1 cellular context compared by ENCODE assay signal in the genomic region with DNA sequence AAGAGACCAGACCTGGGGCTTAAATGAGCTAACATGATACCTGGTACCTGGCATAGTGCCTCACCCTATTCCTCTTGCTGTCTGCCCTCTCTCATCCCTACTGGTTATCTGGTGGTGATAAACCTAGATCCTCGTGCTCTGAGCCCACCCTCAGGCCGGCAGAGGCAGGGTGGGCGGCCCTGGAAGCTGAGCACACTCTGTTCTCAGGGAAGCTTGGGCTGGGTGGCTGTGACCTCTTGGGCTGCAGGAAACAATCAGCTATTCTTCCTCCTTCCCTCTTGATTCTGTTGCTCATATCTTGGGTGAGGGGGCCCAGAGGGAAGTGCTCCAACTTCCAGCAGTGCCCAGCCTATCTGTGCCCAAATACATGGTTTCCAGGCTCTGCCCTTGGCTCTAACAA.
TF ChIP-seq lines count a peak whose summit lies in the region.

No MANE protein-coding gene starts in this region.

TF ChIP-seq in K562, 482 proteins besides CTCF, POLR2A, EP300 and RAD21:
- TF ChIP-seq, protein P1, sequence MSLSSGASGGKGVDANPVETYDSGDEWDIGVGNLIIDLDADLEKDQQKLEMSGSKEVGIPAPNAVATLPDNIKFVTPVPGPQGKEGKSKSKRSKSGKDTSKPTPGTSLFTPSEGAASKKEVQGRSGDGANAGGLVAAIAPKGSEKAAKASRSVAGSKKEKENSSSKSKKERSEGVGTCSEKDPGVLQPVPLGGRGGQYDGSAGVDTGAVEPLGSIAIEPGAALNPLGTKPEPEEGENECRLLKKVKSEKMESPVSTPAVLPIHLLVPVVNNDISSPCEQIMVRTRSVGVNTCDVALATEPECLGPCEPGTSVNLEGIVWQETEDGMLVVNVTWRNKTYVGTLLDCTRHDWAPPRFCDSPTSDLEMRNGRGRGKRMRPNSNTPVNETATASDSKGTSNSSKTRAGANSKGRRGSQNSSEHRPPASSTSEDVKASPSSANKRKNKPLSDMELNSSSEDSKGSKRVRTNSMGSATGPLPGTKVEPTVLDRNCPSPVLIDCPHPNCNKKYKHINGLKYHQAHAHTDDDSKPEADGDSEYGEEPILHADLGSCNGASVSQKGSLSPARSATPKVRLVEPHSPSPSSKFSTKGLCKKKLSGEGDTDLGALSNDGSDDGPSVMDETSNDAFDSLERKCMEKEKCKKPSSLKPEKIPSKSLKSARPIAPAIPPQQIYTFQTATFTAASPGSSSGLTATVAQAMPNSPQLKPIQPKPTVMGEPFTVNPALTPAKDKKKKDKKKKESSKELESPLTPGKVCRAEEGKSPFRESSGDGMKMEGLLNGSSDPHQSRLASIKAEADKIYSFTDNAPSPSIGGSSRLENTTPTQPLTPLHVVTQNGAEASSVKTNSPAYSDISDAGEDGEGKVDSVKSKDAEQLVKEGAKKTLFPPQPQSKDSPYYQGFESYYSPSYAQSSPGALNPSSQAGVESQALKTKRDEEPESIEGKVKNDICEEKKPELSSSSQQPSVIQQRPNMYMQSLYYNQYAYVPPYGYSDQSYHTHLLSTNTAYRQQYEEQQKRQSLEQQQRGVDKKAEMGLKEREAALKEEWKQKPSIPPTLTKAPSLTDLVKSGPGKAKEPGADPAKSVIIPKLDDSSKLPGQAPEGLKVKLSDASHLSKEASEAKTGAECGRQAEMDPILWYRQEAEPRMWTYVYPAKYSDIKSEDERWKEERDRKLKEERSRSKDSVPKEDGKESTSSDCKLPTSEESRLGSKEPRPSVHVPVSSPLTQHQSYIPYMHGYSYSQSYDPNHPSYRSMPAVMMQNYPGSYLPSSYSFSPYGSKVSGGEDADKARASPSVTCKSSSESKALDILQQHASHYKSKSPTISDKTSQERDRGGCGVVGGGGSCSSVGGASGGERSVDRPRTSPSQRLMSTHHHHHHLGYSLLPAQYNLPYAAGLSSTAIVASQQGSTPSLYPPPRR (CRISPR knock-in tag; IDR thresholded peaks at IDR 0.05; ENCODE audit: borderline replicate concordance), result no peak
- TF ChIP-seq, protein P2, sequence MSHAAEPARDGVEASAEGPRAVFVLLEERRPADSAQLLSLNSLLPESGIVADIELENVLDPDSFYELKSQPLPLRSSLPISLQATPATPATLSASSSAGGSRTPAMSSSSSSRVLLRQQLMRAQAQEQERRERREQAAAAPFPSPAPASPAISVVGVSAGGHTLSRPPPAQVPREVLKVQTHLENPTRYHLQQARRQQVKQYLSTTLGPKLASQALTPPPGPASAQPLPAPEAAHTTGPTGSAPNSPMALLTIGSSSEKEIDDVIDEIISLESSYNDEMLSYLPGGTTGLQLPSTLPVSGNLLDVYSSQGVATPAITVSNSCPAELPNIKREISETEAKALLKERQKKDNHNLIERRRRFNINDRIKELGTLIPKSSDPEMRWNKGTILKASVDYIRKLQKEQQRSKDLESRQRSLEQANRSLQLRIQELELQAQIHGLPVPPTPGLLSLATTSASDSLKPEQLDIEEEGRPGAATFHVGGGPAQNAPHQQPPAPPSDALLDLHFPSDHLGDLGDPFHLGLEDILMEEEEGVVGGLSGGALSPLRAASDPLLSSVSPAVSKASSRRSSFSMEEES (CRISPR knock-in tag; IDR thresholded peaks at IDR 0.05), result no peak
- TF ChIP-seq ZNF224 (CRISPR knock-in tag; IDR thresholded peaks at IDR 0.05) (0 out of 2 replicates have a peak, but pooled peaks have one; percentile 40), OTX1 (CRISPR knock-in tag; IDR thresholded peaks at IDR 0.05) (no peak)
- TF ChIP-seq, protein P3, sequence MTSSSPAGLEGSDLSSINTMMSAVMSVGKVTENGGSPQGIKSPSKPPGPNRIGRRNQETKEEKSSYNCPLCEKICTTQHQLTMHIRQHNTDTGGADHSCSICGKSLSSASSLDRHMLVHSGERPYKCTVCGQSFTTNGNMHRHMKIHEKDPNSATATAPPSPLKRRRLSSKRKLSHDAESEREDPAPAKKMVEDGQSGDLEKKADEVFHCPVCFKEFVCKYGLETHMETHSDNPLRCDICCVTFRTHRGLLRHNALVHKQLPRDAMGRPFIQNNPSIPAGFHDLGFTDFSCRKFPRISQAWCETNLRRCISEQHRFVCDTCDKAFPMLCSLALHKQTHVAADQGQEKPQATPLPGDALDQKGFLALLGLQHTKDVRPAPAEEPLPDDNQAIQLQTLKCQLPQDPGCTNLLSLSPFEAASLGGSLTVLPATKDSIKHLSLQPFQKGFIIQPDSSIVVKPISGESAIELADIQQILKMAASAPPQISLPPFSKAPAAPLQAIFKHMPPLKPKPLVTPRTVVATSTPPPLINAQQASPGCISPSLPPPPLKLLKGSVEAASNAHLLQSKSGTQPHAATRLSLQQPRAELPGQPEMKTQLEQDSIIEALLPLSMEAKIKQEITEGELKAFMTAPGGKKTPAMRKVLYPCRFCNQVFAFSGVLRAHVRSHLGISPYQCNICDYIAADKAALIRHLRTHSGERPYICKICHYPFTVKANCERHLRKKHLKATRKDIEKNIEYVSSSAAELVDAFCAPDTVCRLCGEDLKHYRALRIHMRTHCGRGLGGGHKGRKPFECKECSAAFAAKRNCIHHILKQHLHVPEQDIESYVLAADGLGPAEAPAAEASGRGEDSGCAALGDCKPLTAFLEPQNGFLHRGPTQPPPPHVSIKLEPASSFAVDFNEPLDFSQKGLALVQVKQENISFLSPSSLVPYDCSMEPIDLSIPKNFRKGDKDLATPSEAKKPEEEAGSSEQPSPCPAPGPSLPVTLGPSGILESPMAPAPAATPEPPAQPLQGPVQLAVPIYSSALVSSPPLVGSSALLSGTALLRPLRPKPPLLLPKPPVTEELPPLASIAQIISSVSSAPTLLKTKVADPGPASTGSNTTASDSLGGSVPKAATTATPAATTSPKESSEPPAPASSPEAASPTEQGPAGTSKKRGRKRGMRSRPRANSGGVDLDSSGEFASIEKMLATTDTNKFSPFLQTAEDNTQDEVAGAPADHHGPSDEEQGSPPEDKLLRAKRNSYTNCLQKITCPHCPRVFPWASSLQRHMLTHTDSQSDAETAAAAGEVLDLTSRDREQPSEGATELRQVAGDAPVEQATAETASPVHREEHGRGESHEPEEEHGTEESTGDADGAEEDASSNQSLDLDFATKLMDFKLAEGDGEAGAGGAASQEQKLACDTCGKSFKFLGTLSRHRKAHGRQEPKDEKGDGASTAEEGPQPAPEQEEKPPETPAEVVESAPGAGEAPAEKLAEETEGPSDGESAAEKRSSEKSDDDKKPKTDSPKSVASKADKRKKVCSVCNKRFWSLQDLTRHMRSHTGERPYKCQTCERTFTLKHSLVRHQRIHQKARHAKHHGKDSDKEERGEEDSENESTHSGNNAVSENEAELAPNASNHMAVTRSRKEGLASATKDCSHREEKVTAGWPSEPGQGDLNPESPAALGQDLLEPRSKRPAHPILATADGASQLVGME (CRISPR knock-in tag; IDR thresholded peaks at IDR 0.05), result 0 out of 2 replicates have a peak, but pooled peaks have one; percentile 7
